In the genomic region with DNA sequence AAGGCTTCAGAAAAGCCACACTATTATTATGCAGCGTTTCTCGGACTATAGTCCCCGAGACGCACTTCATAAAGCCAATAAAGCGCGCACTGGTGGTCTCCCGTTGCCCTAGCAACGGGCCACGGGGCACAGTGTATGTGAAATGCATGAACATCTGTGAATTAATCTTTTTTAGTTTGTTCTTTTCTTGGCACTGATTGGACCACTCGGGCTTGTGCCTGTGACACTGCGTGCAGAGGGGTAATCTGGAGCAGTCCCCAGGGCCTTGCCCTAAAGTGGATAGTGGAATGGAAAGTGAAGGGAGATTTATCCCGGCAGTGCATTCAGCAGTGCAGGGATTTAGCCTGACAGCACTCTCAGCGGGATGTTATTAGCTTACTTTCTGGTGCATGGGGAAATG, we compare ENCODE assay signal across 16 cellular contexts.
A peak's percentile ranks its signal among the peaks of the same experiment; 100 is the strongest.
DNase-seq lines count a peak whose midpoint lies in the region; ATAC-seq and TF ChIP-seq lines count a peak whose summit lies in the region.
"Had no signal": no experiment of that assay in that cellular context is flagged by ENCODE, and none has a peak within 500 bp of the region (broad histone marks: within the 10 kb centered on the region; RNA-seq: fewer than 3 reads in every experiment).

No MANE protein-coding gene starts in this region.

- H3K4me1 ChIP-seq in GM23248 (ENCODE audit: insufficient read depth) (peaks cover 41% of the 10 kb centered on the region), osteoblast (ENCODE audit: insufficient read depth, low read length) (peaks cover 25% of the 10 kb centered on the region), PC-9 (replicated peaks; ENCODE audit: insufficient read depth) (no peaks in the 10 kb centered on the region), foreskin keratinocyte (no peaks in the 10 kb centered on the region)

- TF ChIP-seq CTCF in osteoblast (IDR thresholded peaks at IDR 0.05; ENCODE audit: extremely low read depth, low read depth, low read length) (no peak), PC-9 (conservative IDR thresholded peaks at IDR 0.05) (no peak), foreskin keratinocyte (conservative IDR thresholded peaks at IDR 0.05) (no peak)

- H3F3A ChIP-seq in GM23248 (ENCODE audit: insufficient read depth), result peaks cover 16% of the 10 kb centered on the region; the same call in 1 of the 2 replicates
- no peaks in the 10 kb centered on the region for H3F3A ChIP-seq in PC-9 (ENCODE audit: insufficient read depth, low read depth)

- H3K27me3 ChIP-seq in GM23248 (replicated peaks; ENCODE audit: insufficient read depth) (no peaks in the 10 kb centered on the region), osteoblast (ENCODE audit: insufficient read depth, low read length) (no peaks in the 10 kb centered on the region), PC-9 (ENCODE audit: insufficient read depth, low read depth) (peaks cover 40% of the 10 kb centered on the region), foreskin keratinocyte (no peaks in the 10 kb centered on the region)
- H3K27me3 ChIP-seq: BLaER1 treated with 17β-estradiol and CSF1 and Interleukin-3, amounts not matched to agents 10 nM and 100 nM; uterus had no signal

- H3K9me2 ChIP-seq in GM23248 (ENCODE audit: insufficient read depth) (no peaks in the 10 kb centered on the region), PC-9 (ENCODE audit: insufficient read depth) (no peaks in the 10 kb centered on the region)

- peak; percentile 52 for DNase-seq in GM23248
- DNase-seq in NCI-H524 (lab: John Stamatoyannopoulos, UW), result peak; percentile 60 to 89
- DNase-seq in fibroblast of gingiva (ENCODE audit: low read depth), result peak; percentile 9
- DNase-seq in osteoblast (ENCODE audit: insufficient read length, low spot score, missing footprints), result no peak
- no peak for DNase-seq in ureter (ENCODE audit: low spot score)
- DNase-seq in PC-9, result no peak
- no peak for DNase-seq in foreskin keratinocyte
- DNase-seq: activated B cell treated with CpG ODN at 0.5 μM for 24 hours; activated naive CD4-positive, alpha-beta T cell treated with anti-CD3 and anti-CD28 coated beads, Interleukin-2, amount 10 ng/mL, durations not matched to agents 7 days and 5 days; effector memory CD8-positive, alpha-beta T cell; KBM-7; NCI-H1436 treated with DMSO at 0.1 percent for 48 hours; stimulated activated CD4-positive, alpha-beta T cell treated with anti-CD3 and anti-CD28 coated beads, Interleukin-2, amount 100 ng/mL, for 24 hours; uterus had no signal

- H3K27ac ChIP-seq in GM23248, result peak overlapping the region; percentile 28
- H3K27ac ChIP-seq in osteoblast (ENCODE audit: low read depth, low read length), result no peak overlapping the region
- H3K27ac ChIP-seq in PC-9, result no peak overlapping the region
- H3K27ac ChIP-seq in foreskin keratinocyte, result no peak overlapping the region
- H3K27ac ChIP-seq: uterus had no signal

- intact Hi-C loops in PC-9 (cut with micrococcal nuclease; ENCODE audit: unreplicated experiment), result no loop called here

- H3K36me3 ChIP-seq in GM23248 (ENCODE audit: low read depth), result no peaks in the 10 kb centered on the region
- H3K36me3 ChIP-seq in osteoblast (ENCODE audit: insufficient read depth, low read length), result no peaks in the 10 kb centered on the region
- H3K36me3 ChIP-seq in PC-9 (ENCODE audit: low read depth), result no peaks in the 10 kb centered on the region
- H3K36me3 ChIP-seq: uterus had no signal

- H3K79me2 ChIP-seq in GM23248 (ENCODE audit: insufficient read depth) (peaks cover 9% of the 10 kb centered on the region; the same call in 1 of the 2 replicates), osteoblast (ENCODE audit: insufficient read depth, low read length) (peaks cover 2% of the 10 kb centered on the region), PC-9 (ENCODE audit: low read depth) (no peaks in the 10 kb centered on the region)

- no peak for ATAC-seq in HG02798 (IDR thresholded peaks at IDR 0.05; ENCODE audit: poor library complexity, unreplicated experiment)
- ATAC-seq in foreskin keratinocyte, result no peak
- ATAC-seq: effector memory CD8-positive, alpha-beta T cell had no signal

- in situ Hi-C loops in GM23248 (cut with MboI), result no loop called here

- BruUV-seq in PC-9 (replicated peaks; lab: Mats Ljungman, UMichigan), result no TSS peak

- H2AFZ ChIP-seq in GM23248 (no peak overlapping the region), osteoblast (ENCODE audit: low read length) (no peak overlapping the region), PC-9 (no peak overlapping the region)

- H3K4me3 ChIP-seq in GM23248 (peak overlapping the region; percentile 20), osteoblast (ENCODE audit: insufficient read depth, low read length) (peak overlapping the region; percentile 14), PC-9 (no peak overlapping the region)
- H3K4me3 ChIP-seq: BLaER1 treated with 17β-estradiol and CSF1 and Interleukin-3, amounts not matched to agents 10 nM and 100 nM; uterus had no signal

- peak overlapping the region; percentile 44; the same call in 1 of the 2 replicates for H3K9ac ChIP-seq in GM23248
- H3K9ac ChIP-seq: BLaER1 treated with 17β-estradiol and CSF1 and Interleukin-3, amounts not matched to agents 10 nM and 100 nM had no signal

- CTCF ChIA-PET in PC-9 (lab: Charles Lee), result interaction anchor here (0.7 kb wide), 1 partner anchor 396 kb away, joined by 3 read pairs; no protein-coding TSS in a partner anchor

- H3K9me3 ChIP-seq in GM23248 (ENCODE audit: low read depth) (no peaks in the 10 kb centered on the region), osteoblast (ENCODE audit: low read depth, low read length) (no peaks in the 10 kb centered on the region), PC-9 (ENCODE audit: insufficient read depth, low read depth) (no peaks in the 10 kb centered on the region)
- H3K9me3 ChIP-seq: BLaER1 treated with 17β-estradiol and CSF1 and Interleukin-3, amounts not matched to agents 10 nM and 100 nM; uterus had no signal

- POLR2A ChIA-PET in PC-9 (lab: Charles Lee; ENCODE audit: unreplicated experiment), result no interaction called here

- H3K4me2 ChIP-seq in GM23248 (ENCODE audit: unreplicated experiment) (peak overlapping the region; percentile 45), osteoblast (ENCODE audit: insufficient read depth, low read length) (peak overlapping the region; percentile 57), PC-9 (no peak overlapping the region)

- no peaks in the 10 kb centered on the region for H4K20me1 ChIP-seq in GM23248 (ENCODE audit: insufficient read depth)
- H4K20me1 ChIP-seq in osteoblast (ENCODE audit: insufficient read depth, low read length), result no peaks in the 10 kb centered on the region
- no peaks in the 10 kb centered on the region for H4K20me1 ChIP-seq in PC-9 (ENCODE audit: insufficient read depth)

- 15 to 17% methylated on average over 13 of the region's 13 CpGs for WGBS in GM23248 (ENCODE audit: low coverage in 1 of 2, low lambda C conversion rate in 2 of 2, missing lambda C conversion rate in 2 of 2), 2 experiments

Comparison
In these comparisons a context has a peak if more than half of its experiments do, and no peak if none do; other contexts are left out.
1. DNase-seq: peak in GM23248 (single experiment), NCI-H524 (2 of 2) and fibroblast of gingiva (single experiment); none in osteoblast (single experiment), ureter (single experiment), PC-9 (0 of 2) and foreskin keratinocyte (0 of 2).